In genomic region chr11:111976614-111977140, GRCh38 we compare ENCODE assay signal across 1 cellular context.
TF ChIP-seq lines count a peak whose summit lies in the region.

No MANE protein-coding gene starts in this region.

TF ChIP-seq in SK-N-SH, 30 proteins besides CTCF, POLR2A, EP300 and RAD21 (continued from another document):
- TF ChIP-seq REST (IDR thresholded peaks at IDR 0.05; ENCODE audit: low read depth, low read length) = no peak
- TF ChIP-seq ELF1 (IDR thresholded peaks at IDR 0.05) = no peak
- TF ChIP-seq IRF3 (IDR thresholded peaks at IDR 0.05; ENCODE audit: low read depth, low read length) = no peak
- no peak for TF ChIP-seq RXRA (IDR thresholded peaks at IDR 0.05; ENCODE audit: borderline replicate concordance, low read depth)
- TF ChIP-seq PBX3 (IDR thresholded peaks at IDR 0.05) = no peak
- no peak for TF ChIP-seq USF2 (IDR thresholded peaks at IDR 0.05; ENCODE audit: borderline replicate concordance, low read depth, low read length)
- no peak for TF ChIP-seq FOSL2 (IDR thresholded peaks at IDR 0.05; ENCODE audit: borderline replicate concordance, low read depth)
- no peak for TF ChIP-seq SIN3A (IDR thresholded peaks at IDR 0.05; ENCODE audit: borderline replicate concordance, low read depth, low read length)
- TF ChIP-seq ZBTB33 (IDR thresholded peaks at IDR 0.05; ENCODE audit: borderline replicate concordance, low read depth) = no peak
- TF ChIP-seq JUND (IDR thresholded peaks at IDR 0.05) = no peak
- TF ChIP-seq FOXJ3 (CRISPR knock-in tag; IDR thresholded peaks at IDR 0.05) = no peak
